Comparison of ENCODE assay signal across 14 cellular contexts in genomic region chr6:41204156-41204555, GRCh38. TPM values are rescaled to one million over a fixed set of nuclear protein-coding genes. Genes with fewer than 3 reads are reported as not detected.
A peak's percentile ranks its signal among the peaks of the same experiment; 100 is the strongest.
DNase-seq lines count a peak whose midpoint lies in the region; ATAC-seq and TF ChIP-seq lines count a peak whose summit lies in the region.
"Had no signal": no experiment of that assay in that cellular context is flagged by ENCODE, and none has a peak within 500 bp of the region (broad histone marks: within the 10 kb centered on the region; RNA-seq: fewer than 3 reads in every experiment).

No MANE protein-coding gene starts in this region.

- H3K4me3 Mint-ChIP-seq in activated CD8-positive, alpha-beta T cell treated with anti-CD3 and anti-CD28 coated beads, Interleukin-2, amount 10 ng/mL, durations not matched to agents 7 days and 5 days, result no peak overlapping the region
- H3K4me3 Mint-ChIP-seq in activated CD8-positive, alpha-beta T cell treated with anti-CD3 and anti-CD28 coated beads for 36 hours, result no peak overlapping the region
- peak overlapping the region; percentile 47 for H3K4me3 Mint-ChIP-seq in T-helper 17 cell
- peak overlapping the region in 1 of 10 donors; percentile 1 for H3K4me3 Mint-ChIP-seq in naive thymus-derived CD4-positive, alpha-beta T cell
- H3K4me3 Mint-ChIP-seq in stimulated activated naive B cell treated with anti-CD40 and anti-IgM and Interleukin-4, amounts not matched to agents 10 μg/mL and 1 μg/mL and 100 μg/mL, for 72 hours, result no peak overlapping the region

- H3K4me1 ChIP-seq in naive thymus-derived CD4-positive, alpha-beta T cell (ENCODE audit: control insufficient read depth in 2 of 2, insufficient read depth in 2 of 2, low read length in 2 of 2), result peaks cover 47 to 50% of the 10 kb centered on the region in 2 donors

- H3K36me3 Mint-ChIP-seq in activated CD8-positive, alpha-beta T cell treated with anti-CD3 and anti-CD28 coated beads, Interleukin-2, amount 10 ng/mL, durations not matched to agents 7 days and 5 days (ENCODE audit: low read depth), result peaks cover 14% of the 10 kb centered on the region
- H3K36me3 Mint-ChIP-seq in activated CD8-positive, alpha-beta T cell treated with anti-CD3 and anti-CD28 coated beads for 36 hours (ENCODE audit: low read depth), result no peaks in the 10 kb centered on the region
- H3K36me3 Mint-ChIP-seq in T-helper 17 cell (ENCODE audit: low read depth), result peaks cover 4% of the 10 kb centered on the region
- H3K36me3 Mint-ChIP-seq in naive thymus-derived CD4-positive, alpha-beta T cell, result peaks cover 0 to 12% (median 0%) of the 10 kb centered on the region in 5 donors
- peaks cover 9 to 21% of the 10 kb centered on the region in 2 donors for H3K36me3 Mint-ChIP-seq in stimulated activated naive B cell treated with anti-CD40 and anti-IgM and Interleukin-4, amounts not matched to agents 10 μg/mL and 1 μg/mL and 100 μg/mL, for 72 hours

- no peak overlapping the region for H3K27ac ChIP-seq in naive thymus-derived CD4-positive, alpha-beta T cell (ENCODE audit: low read depth, low read length)
- H3K27ac ChIP-seq: 22Rv1, BLaER1 had no signal

- H3K9me3 ChIP-seq in T-helper 17 cell (ENCODE audit: control insufficient read depth, low read length, poor library complexity, severe bottlenecking), result no peaks in the 10 kb centered on the region
- no peaks in the 10 kb centered on the region for H3K9me3 ChIP-seq in naive thymus-derived CD4-positive, alpha-beta T cell (ENCODE audit: control insufficient read depth in 2 of 3, low read length in 3 of 3)

- TF ChIP-seq CTCF in activated CD8-positive, alpha-beta T cell treated with anti-CD3 and anti-CD28 coated beads for 36 hours (IDR thresholded peaks at IDR 0.05), result no peak

- H3K27ac Mint-ChIP-seq in activated CD8-positive, alpha-beta T cell treated with anti-CD3 and anti-CD28 coated beads, Interleukin-2, amount 10 ng/mL, durations not matched to agents 7 days and 5 days, result no peak overlapping the region
- no peak overlapping the region for H3K27ac Mint-ChIP-seq in activated CD8-positive, alpha-beta T cell treated with anti-CD3 and anti-CD28 coated beads for 36 hours
- H3K27ac Mint-ChIP-seq in T-helper 17 cell, result peak overlapping the region; percentile 97
- peak overlapping the region in 8 of 9 donors; percentile 16 to 99 (median 86) for H3K27ac Mint-ChIP-seq in naive thymus-derived CD4-positive, alpha-beta T cell
- peak overlapping the region; percentile 6 for H3K27ac Mint-ChIP-seq in stimulated activated naive B cell treated with anti-CD40 and anti-IgM and Interleukin-4, amounts not matched to agents 10 μg/mL and 1 μg/mL and 100 μg/mL, for 72 hours

- H3K4me3 ChIP-seq in naive thymus-derived CD4-positive, alpha-beta T cell (ENCODE audit: low read length), result no peak overlapping the region
- H3K4me3 ChIP-seq: BLaER1 had no signal

- CTCF ChIA-PET in activated CD8-positive, alpha-beta T cell treated with anti-CD3 and anti-CD28 coated beads, Interleukin-2, amount 10 ng/mL, durations not matched to agents 7 days and 5 days (lab: Charles Lee), result interaction anchor here (1.8 kb wide), 1 partner anchor 22 kb away, joined by 9 read pairs; no protein-coding TSS in a partner anchor
- CTCF ChIA-PET in activated CD8-positive, alpha-beta T cell treated with anti-CD3 and anti-CD28 coated beads for 36 hours (lab: Charles Lee), result interaction anchor here (1.0 kb wide), 1 partner anchor 12 kb away, joined by 3 read pairs; no protein-coding TSS in a partner anchor
- CTCF ChIA-PET in naive thymus-derived CD4-positive, alpha-beta T cell (lab: Charles Lee), result interaction anchor here (1.1 kb wide), 1 partner anchor 22 kb away, joined by 3 read pairs; no protein-coding TSS in a partner anchor

- H3K36me3 ChIP-seq in naive thymus-derived CD4-positive, alpha-beta T cell (ENCODE audit: control insufficient read depth in 2 of 3, insufficient read depth in 3 of 3, low read length in 3 of 3), result no peaks in the 10 kb centered on the region
- H3K36me3 ChIP-seq: BLaER1 had no signal

- no peak for ATAC-seq in activated CD8-positive, alpha-beta T cell treated with anti-CD3 and anti-CD28 coated beads, Interleukin-2, amount 10 ng/mL, durations not matched to agents 7 days and 5 days
- no peak for ATAC-seq in activated CD8-positive, alpha-beta T cell treated with anti-CD3 and anti-CD28 coated beads for 36 hours
- ATAC-seq in T-helper 17 cell, result no peak
- no peak for ATAC-seq in naive thymus-derived CD4-positive, alpha-beta T cell
- no peak for ATAC-seq in stimulated activated naive B cell treated with anti-CD40 and anti-IgM and Interleukin-4, amounts not matched to agents 10 μg/mL and 1 μg/mL and 100 μg/mL, for 72 hours (replicated peaks)
- ATAC-seq: HCT116 had no signal

- intact Hi-C loops in activated CD8-positive, alpha-beta T cell treated with anti-CD3 and anti-CD28 coated beads for 36 hours (cut with micrococcal nuclease), result no loop called here
- intact Hi-C loops in naive thymus-derived CD4-positive, alpha-beta T cell (cut with micrococcal nuclease), result loop anchor here (5.0 kb wide), 3 partner anchors 93 to 343 kb away; partner anchors contain the start of gene FOXP4 (in 2 of the 2)

- DNase-seq in activated CD8-positive, alpha-beta T cell treated with anti-CD3 and anti-CD28 coated beads, Interleukin-2, amount 10 ng/mL, durations not matched to agents 7 days and 5 days, result peak; percentile 5
- no peak for DNase-seq in activated CD8-positive, alpha-beta T cell treated with anti-CD3 and anti-CD28 coated beads for 36 hours
- no peak for DNase-seq in T-helper 17 cell
- no peak for DNase-seq in naive thymus-derived CD4-positive, alpha-beta T cell
- no peak for DNase-seq in stimulated activated naive B cell treated with anti-CD40 and anti-IgM and Interleukin-4, amounts not matched to agents 10 μg/mL and 1 μg/mL and 100 μg/mL, for 72 hours
- no peak for DNase-seq in activated CD4-positive, CD25-positive, alpha-beta regulatory T cell treated with anti-CD3 and anti-CD28 coated beads, Interleukin-2, amount 50 U/mL, for 72 hours
- no peak for DNase-seq in HPDE6-E6E7 (ENCODE audit: extremely low spot score)
- no peak for DNase-seq in COLO668 (lab: John Stamatoyannopoulos, UW; ENCODE audit: unreplicated experiment)
- DNase-seq: DMS53, GF-D8 had no signal

- peaks cover 39% of the 10 kb centered on the region for H3K4me1 Mint-ChIP-seq in activated CD8-positive, alpha-beta T cell treated with anti-CD3 and anti-CD28 coated beads, Interleukin-2, amount 10 ng/mL, durations not matched to agents 7 days and 5 days (ENCODE audit: low read depth)
- peaks cover 40% of the 10 kb centered on the region for H3K4me1 Mint-ChIP-seq in activated CD8-positive, alpha-beta T cell treated with anti-CD3 and anti-CD28 coated beads for 36 hours (ENCODE audit: low read depth)
- H3K4me1 Mint-ChIP-seq in T-helper 17 cell, result peaks cover 50% of the 10 kb centered on the region
- H3K4me1 Mint-ChIP-seq in naive thymus-derived CD4-positive, alpha-beta T cell, result peaks cover 37 to 61% (median 57%) of the 10 kb centered on the region in 7 donors
- peaks cover 47 to 66% of the 10 kb centered on the region in 2 donors for H3K4me1 Mint-ChIP-seq in stimulated activated naive B cell treated with anti-CD40 and anti-IgM and Interleukin-4, amounts not matched to agents 10 μg/mL and 1 μg/mL and 100 μg/mL, for 72 hours

- no peaks in the 10 kb centered on the region for H3K27me3 ChIP-seq in naive thymus-derived CD4-positive, alpha-beta T cell (ENCODE audit: control insufficient read depth in 2 of 2, insufficient read depth in 2 of 2, low read length in 2 of 2)
- H3K27me3 ChIP-seq: BLaER1 had no signal

- H3K27me3 Mint-ChIP-seq in activated CD8-positive, alpha-beta T cell treated with anti-CD3 and anti-CD28 coated beads, Interleukin-2, amount 10 ng/mL, durations not matched to agents 7 days and 5 days (ENCODE audit: low read depth), result no peaks in the 10 kb centered on the region
- H3K27me3 Mint-ChIP-seq in activated CD8-positive, alpha-beta T cell treated with anti-CD3 and anti-CD28 coated beads for 36 hours, result no peaks in the 10 kb centered on the region
- H3K27me3 Mint-ChIP-seq in T-helper 17 cell, result no peaks in the 10 kb centered on the region
- no peaks in the 10 kb centered on the region for H3K27me3 Mint-ChIP-seq in naive thymus-derived CD4-positive, alpha-beta T cell
- no peaks in the 10 kb centered on the region for H3K27me3 Mint-ChIP-seq in stimulated activated naive B cell treated with anti-CD40 and anti-IgM and Interleukin-4, amounts not matched to agents 10 μg/mL and 1 μg/mL and 100 μg/mL, for 72 hours

- POLR2A ChIA-PET in activated CD8-positive, alpha-beta T cell treated with anti-CD3 and anti-CD28 coated beads, Interleukin-2, amount 10 ng/mL, durations not matched to agents 7 days and 5 days (lab: Charles Lee), result no interaction called here
- POLR2A ChIA-PET in activated CD8-positive, alpha-beta T cell treated with anti-CD3 and anti-CD28 coated beads for 36 hours (lab: Charles Lee), result no interaction called here
- POLR2A ChIA-PET in naive thymus-derived CD4-positive, alpha-beta T cell (lab: Charles Lee), result no interaction called here

- H3K9me3 Mint-ChIP-seq in activated CD8-positive, alpha-beta T cell treated with anti-CD3 and anti-CD28 coated beads, Interleukin-2, amount 10 ng/mL, durations not matched to agents 7 days and 5 days (ENCODE audit: insufficient read depth), result peaks cover 17% of the 10 kb centered on the region
- no peaks in the 10 kb centered on the region for H3K9me3 Mint-ChIP-seq in activated CD8-positive, alpha-beta T cell treated with anti-CD3 and anti-CD28 coated beads for 36 hours
- H3K9me3 Mint-ChIP-seq in naive thymus-derived CD4-positive, alpha-beta T cell, result peaks cover 0 to 4% (median 0%) of the 10 kb centered on the region in 11 donors
- peaks cover 14 to 19% of the 10 kb centered on the region in 2 donors for H3K9me3 Mint-ChIP-seq in stimulated activated naive B cell treated with anti-CD40 and anti-IgM and Interleukin-4, amounts not matched to agents 10 μg/mL and 1 μg/mL and 100 μg/mL, for 72 hours

RNA-seq across cellular contexts. Expression of gene TREML2, which starts 3.2 kb away (rescaled TPM):
- 10 to 100 TPM; 23.5 to 24.9 TPM for total RNA-seq in activated CD8-positive, alpha-beta T cell treated with anti-CD3 and anti-CD28 coated beads, Interleukin-2, amount 10 ng/mL, durations not matched to agents 7 days and 5 days
- 1 to 10 TPM; 6.9 to 8.2 TPM for total RNA-seq in activated CD8-positive, alpha-beta T cell treated with anti-CD3 and anti-CD28 coated beads for 36 hours
- total RNA-seq in T-helper 17 cell, result 1 to 10 TPM; 2.9 to 3.8 TPM
- total RNA-seq in naive thymus-derived CD4-positive, alpha-beta T cell, result 10 to 100 TPM in 1 of 5 experiments, 1 to 10 TPM in 2, under 1 TPM in 2; 0.54 to 19.8 (median 3.7) TPM
- polyA plus RNA-seq in naive thymus-derived CD4-positive, alpha-beta T cell, result 1 to 10 TPM; 1.8 to 5.4 TPM
- total RNA-seq: A673 had no signal

RNA-seq across cellular contexts. Expression of gene TREML4, which starts 24.0 kb away (rescaled TPM):
- not detected for total RNA-seq in activated CD8-positive, alpha-beta T cell treated with anti-CD3 and anti-CD28 coated beads, Interleukin-2, amount 10 ng/mL, durations not matched to agents 7 days and 5 days
- total RNA-seq in activated CD8-positive, alpha-beta T cell treated with anti-CD3 and anti-CD28 coated beads for 36 hours, result not detected
- under 1 TPM in 1 of 2 donors, not detected in 1; 0.42 TPM for total RNA-seq in T-helper 17 cell
- total RNA-seq in naive thymus-derived CD4-positive, alpha-beta T cell, result 1 to 10 TPM in 1 of 5 experiments, not detected in 4; 3.1 TPM
- not detected for polyA plus RNA-seq in naive thymus-derived CD4-positive, alpha-beta T cell
- total RNA-seq: A673 had no signal

RNA-seq across cellular contexts. Expression of gene TREM2, which starts 41.2 kb away (rescaled TPM):
- not detected for total RNA-seq in activated CD8-positive, alpha-beta T cell treated with anti-CD3 and anti-CD28 coated beads, Interleukin-2, amount 10 ng/mL, durations not matched to agents 7 days and 5 days
- not detected for total RNA-seq in activated CD8-positive, alpha-beta T cell treated with anti-CD3 and anti-CD28 coated beads for 36 hours
- not detected for total RNA-seq in T-helper 17 cell
- total RNA-seq in naive thymus-derived CD4-positive, alpha-beta T cell, result 1 to 10 TPM in 2 of 5 experiments, not detected in 3; 3.1 to 3.2 TPM
- not detected for polyA plus RNA-seq in naive thymus-derived CD4-positive, alpha-beta T cell
- total RNA-seq: A673 had no signal

RNA-seq across cellular contexts. Expression of gene TREML1, which starts 50.0 kb away (rescaled TPM):
- total RNA-seq in activated CD8-positive, alpha-beta T cell treated with anti-CD3 and anti-CD28 coated beads, Interleukin-2, amount 10 ng/mL, durations not matched to agents 7 days and 5 days, result not detected
- not detected for total RNA-seq in activated CD8-positive, alpha-beta T cell treated with anti-CD3 and anti-CD28 coated beads for 36 hours
- 10 to 100 TPM in 1 of 2 donors, 1 to 10 TPM in 1; 3.0 to 68.6 TPM for total RNA-seq in T-helper 17 cell
- 1 to 10 TPM in 1 of 5 experiments, not detected in 4; 3.2 TPM for total RNA-seq in naive thymus-derived CD4-positive, alpha-beta T cell
- not detected for polyA plus RNA-seq in naive thymus-derived CD4-positive, alpha-beta T cell
- total RNA-seq: A673 had no signal

Comparison
In these comparisons a context has a peak if more than half of its experiments do, and no peak if none do; other contexts are left out.
1. H3K27ac Mint-ChIP-seq: peak in T-helper 17 cell (single experiment), naive thymus-derived CD4-positive, alpha-beta T cell (8 of 9) and stimulated activated naive B cell treated with anti-CD40 and anti-IgM and Interleukin-4, amounts not matched to agents 10 μg/mL and 1 μg/mL and 100 μg/mL, for 72 hours (single experiment); none in activated CD8-positive, alpha-beta T cell treated with anti-CD3 and anti-CD28 coated beads, Interleukin-2, amount 10 ng/mL, durations not matched to agents 7 days and 5 days (single experiment) and activated CD8-positive, alpha-beta T cell treated with anti-CD3 and anti-CD28 coated beads for 36 hours (single experiment).